21 cellular contexts compared by ENCODE assay signal in genomic region chr12:103677341-103677740, GRCh38.
A peak's percentile ranks its signal among the peaks of the same experiment; 100 is the strongest.
DNase-seq lines count a peak whose midpoint lies in the region; ATAC-seq and TF ChIP-seq lines count a peak whose summit lies in the region.
"Had no signal": no experiment of that assay in that cellular context is flagged by ENCODE, and none has a peak within 500 bp of the region (broad histone marks: within the 10 kb centered on the region; RNA-seq: fewer than 3 reads in every experiment).

No MANE protein-coding gene starts in this region.

- intact Hi-C loops in activated T-helper 1 cell treated with anti-CD3 and anti-CD28 coated beads, Interleukin-12 subunit alpha, Interleukin-12 subunit beta, Interleukin-2, Interleukin-4 antibody, amounts not matched to agents 30 ng/mL and 10 ng/mL and 1 ng/mL, durations not matched to agents 14 hours and 24 hours and 36 hours (cut with micrococcal nuclease): no loop called here

- H3K4me2 ChIP-seq in hepatocyte: no peak overlapping the region
- H3K4me2 ChIP-seq: A549 had no signal

- no peaks in the 10 kb centered on the region for H3K79me2 ChIP-seq in hepatocyte

- DNase-seq in NCI-H2196 (lab: John Stamatoyannopoulos, UW; ENCODE audit: unreplicated experiment) (peak; percentile 47), NCI-H2196 treated with DMSO at 0.1 percent for 48 hours (lab: John Stamatoyannopoulos, UW; ENCODE audit: unreplicated experiment) (no peak), NCI-H774 (lab: John Stamatoyannopoulos, UW) (peak; percentile 71), hepatocyte (ENCODE audit: low spot score) (no peak)
- DNase-seq in stimulated activated CD4-positive, alpha-beta T cell treated with anti-CD3 and anti-CD28 coated beads, Interleukin-12 subunit alpha, Interleukin-12 subunit beta, amount 100 ng/mL, for 4 hours: no peak
- DNase-seq in activated T-helper 1 cell treated with anti-CD3 and anti-CD28 coated beads, Interleukin-12 subunit alpha, Interleukin-12 subunit beta, Interleukin-2, Interleukin-4 antibody, amounts not matched to agents 30 ng/mL and 10 ng/mL and 1 ng/mL, durations not matched to agents 14 hours and 24 hours and 36 hours (ENCODE audit: low spot score): no peak
- DNase-seq: activated CD4-positive, alpha-beta memory T cell treated with anti-CD3 and anti-CD28 coated beads for 36 hours; activated naive CD8-positive, alpha-beta T cell treated with anti-CD3 and anti-CD28 coated beads for 36 hours; activated T-cell treated with anti-CD3 and anti-CD28 coated beads, Interleukin-2, amount 50 U/mL, for 48 hours; C1 segment of cervical spinal cord; glutamatergic neuron; immature natural killer cell; Kasumi-1; NCI-H1930; T-cell; tibial artery had no signal

- no peak overlapping the region for H3K27ac Mint-ChIP-seq in activated T-helper 1 cell treated with anti-CD3 and anti-CD28 coated beads, Interleukin-12 subunit alpha, Interleukin-12 subunit beta, Interleukin-2, Interleukin-4 antibody, amounts not matched to agents 30 ng/mL and 10 ng/mL and 1 ng/mL, durations not matched to agents 14 hours and 24 hours and 36 hours
- H3K27ac Mint-ChIP-seq: activated CD4-positive, alpha-beta memory T cell treated with anti-CD3 and anti-CD28 coated beads for 36 hours; activated naive CD8-positive, alpha-beta T cell treated with anti-CD3 and anti-CD28 coated beads for 36 hours; immature natural killer cell; stimulated activated memory B cell treated with anti-CD40 and anti-IgM and Interleukin-4, amounts not matched to agents 10 μg/mL and 1 μg/mL and 100 μg/mL, for 72 hours; T-cell had no signal

- H3K4me1 ChIP-seq in hepatocyte (ENCODE audit: insufficient read depth): peaks cover 21% of the 10 kb centered on the region
- H3K4me1 ChIP-seq: tibial artery had no signal

- no peak overlapping the region for H3K4me3 ChIP-seq in hepatocyte
- H3K4me3 ChIP-seq: A549, tibial artery had no signal

- no peaks in the 10 kb centered on the region for H3K4me1 Mint-ChIP-seq in activated T-helper 1 cell treated with anti-CD3 and anti-CD28 coated beads, Interleukin-12 subunit alpha, Interleukin-12 subunit beta, Interleukin-2, Interleukin-4 antibody, amounts not matched to agents 30 ng/mL and 10 ng/mL and 1 ng/mL, durations not matched to agents 14 hours and 24 hours and 36 hours (ENCODE audit: low read depth)
- H3K4me1 Mint-ChIP-seq: activated naive CD8-positive, alpha-beta T cell treated with anti-CD3 and anti-CD28 coated beads for 36 hours; immature natural killer cell; neural crest cell; stimulated activated memory B cell treated with anti-CD40 and anti-IgM and Interleukin-4, amounts not matched to agents 10 μg/mL and 1 μg/mL and 100 μg/mL, for 72 hours; T-cell had no signal

- H2AFZ ChIP-seq in hepatocyte: no peak overlapping the region

- H3K9me2 ChIP-seq in hepatocyte (replicated peaks; ENCODE audit: insufficient read depth): no peaks in the 10 kb centered on the region

- no peaks in the 10 kb centered on the region for H3K27me3 ChIP-seq in hepatocyte
- H3K27me3 ChIP-seq: tibial artery had no signal

- H3K4me3 Mint-ChIP-seq in activated T-helper 1 cell treated with anti-CD3 and anti-CD28 coated beads, Interleukin-12 subunit alpha, Interleukin-12 subunit beta, Interleukin-2, Interleukin-4 antibody, amounts not matched to agents 30 ng/mL and 10 ng/mL and 1 ng/mL, durations not matched to agents 14 hours and 24 hours and 36 hours: no peak overlapping the region
- H3K4me3 Mint-ChIP-seq: activated CD4-positive, alpha-beta memory T cell treated with anti-CD3 and anti-CD28 coated beads for 36 hours; activated naive CD8-positive, alpha-beta T cell treated with anti-CD3 and anti-CD28 coated beads for 36 hours; immature natural killer cell; neural crest cell; stimulated activated memory B cell treated with anti-CD40 and anti-IgM and Interleukin-4, amounts not matched to agents 10 μg/mL and 1 μg/mL and 100 μg/mL, for 72 hours; T-cell had no signal

- H4K20me1 ChIP-seq in hepatocyte (ENCODE audit: insufficient read depth, poor library complexity, severe bottlenecking): no peaks in the 10 kb centered on the region

- H3K9me3 ChIP-seq in hepatocyte (ENCODE audit: low read depth): no peaks in the 10 kb centered on the region
- H3K9me3 ChIP-seq: A549, tibial artery had no signal

- ATAC-seq in GM21529 (IDR thresholded peaks at IDR 0.05; ENCODE audit: unreplicated experiment) (no peak), HG03342 (IDR thresholded peaks at IDR 0.05; ENCODE audit: unreplicated experiment) (no peak)
- ATAC-seq: A549; stimulated activated memory B cell treated with anti-CD40 and anti-IgM and Interleukin-4, amounts not matched to agents 10 μg/mL and 1 μg/mL and 100 μg/mL, for 72 hours; T-cell had no signal

- no peaks in the 10 kb centered on the region for H3K27me3 Mint-ChIP-seq in activated T-helper 1 cell treated with anti-CD3 and anti-CD28 coated beads, Interleukin-12 subunit alpha, Interleukin-12 subunit beta, Interleukin-2, Interleukin-4 antibody, amounts not matched to agents 30 ng/mL and 10 ng/mL and 1 ng/mL, durations not matched to agents 14 hours and 24 hours and 36 hours (ENCODE audit: insufficient read depth)
- H3K27me3 Mint-ChIP-seq: activated naive CD8-positive, alpha-beta T cell treated with anti-CD3 and anti-CD28 coated beads for 36 hours had no signal

- WGBS in hepatocyte (ENCODE audit: low lambda C conversion rate, missing lambda C conversion rate): 75% methylated on average over 8 of the region's 8 CpGs

- peak overlapping the region; percentile 39 for H3K27ac ChIP-seq in hepatocyte
- H3K27ac ChIP-seq: A549, tibial artery had no signal

- no peak for TF ChIP-seq CTCF in hepatocyte (IDR thresholded peaks at IDR 0.05; ENCODE audit: poor library complexity)

- H3K9me3 Mint-ChIP-seq in activated T-helper 1 cell treated with anti-CD3 and anti-CD28 coated beads, Interleukin-12 subunit alpha, Interleukin-12 subunit beta, Interleukin-2, Interleukin-4 antibody, amounts not matched to agents 30 ng/mL and 10 ng/mL and 1 ng/mL, durations not matched to agents 14 hours and 24 hours and 36 hours: no peaks in the 10 kb centered on the region
- H3K9me3 Mint-ChIP-seq: activated CD4-positive, alpha-beta memory T cell treated with anti-CD3 and anti-CD28 coated beads for 36 hours; activated naive CD8-positive, alpha-beta T cell treated with anti-CD3 and anti-CD28 coated beads for 36 hours; immature natural killer cell; neural crest cell; stimulated activated memory B cell treated with anti-CD40 and anti-IgM and Interleukin-4, amounts not matched to agents 10 μg/mL and 1 μg/mL and 100 μg/mL, for 72 hours; T-cell had no signal

- no peaks in the 10 kb centered on the region for H3K36me3 Mint-ChIP-seq in activated T-helper 1 cell treated with anti-CD3 and anti-CD28 coated beads, Interleukin-12 subunit alpha, Interleukin-12 subunit beta, Interleukin-2, Interleukin-4 antibody, amounts not matched to agents 30 ng/mL and 10 ng/mL and 1 ng/mL, durations not matched to agents 14 hours and 24 hours and 36 hours (ENCODE audit: low read depth)
- H3K36me3 Mint-ChIP-seq: activated CD4-positive, alpha-beta memory T cell treated with anti-CD3 and anti-CD28 coated beads for 36 hours; activated naive CD8-positive, alpha-beta T cell treated with anti-CD3 and anti-CD28 coated beads for 36 hours; immature natural killer cell; stimulated activated memory B cell treated with anti-CD40 and anti-IgM and Interleukin-4, amounts not matched to agents 10 μg/mL and 1 μg/mL and 100 μg/mL, for 72 hours; T-cell had no signal

- no peaks in the 10 kb centered on the region for H3K36me3 ChIP-seq in hepatocyte (replicated peaks; ENCODE audit: insufficient read depth, low read depth)
- H3K36me3 ChIP-seq: tibial artery had no signal

Comparison
In these comparisons a context has a peak if more than half of its experiments do, and no peak if none do; other contexts are left out.
1. DNase-seq: peak in NCI-H2196 (single experiment) and NCI-H774 (single experiment); none in NCI-H2196 treated with DMSO at 0.1 percent for 48 hours (single experiment), hepatocyte (single experiment), stimulated activated CD4-positive, alpha-beta T cell treated with anti-CD3 and anti-CD28 coated beads, Interleukin-12 subunit alpha, Interleukin-12 subunit beta, amount 100 ng/mL, for 4 hours (single experiment) and activated T-helper 1 cell treated with anti-CD3 and anti-CD28 coated beads, Interleukin-12 subunit alpha, Interleukin-12 subunit beta, Interleukin-2, Interleukin-4 antibody, amounts not matched to agents 30 ng/mL and 10 ng/mL and 1 ng/mL, durations not matched to agents 14 hours and 24 hours and 36 hours (single experiment).